ENCODE assay signal across 14 cellular contexts in genomic region chr4:37434469-37434868, GRCh38.
DNase-seq lines count a peak whose midpoint lies in the region; ATAC-seq and TF ChIP-seq lines count a peak whose summit lies in the region.
"Had no signal": no experiment of that assay in that cellular context is flagged by ENCODE, and none has a peak within 500 bp of the region (broad histone marks: within the 10 kb centered on the region; RNA-seq: fewer than 3 reads in every experiment).

No MANE protein-coding gene starts in this region.

- POLR2A ChIA-PET in Panc1 (lab: Charles Lee), result no interaction called here

- intact Hi-C loops in Panc1 (cut with micrococcal nuclease; ENCODE audit: unreplicated experiment), result no loop called here

- no peaks in the 10 kb centered on the region for H3K27me3 ChIP-seq in Panc1 (ENCODE audit: control insufficient read depth, insufficient read depth, low read length)
- H3K27me3 ChIP-seq: vagina had no signal

- in situ Hi-C loops in Panc1 (cut with HindIII; ENCODE audit: low pct_unique_long_range_greater_than_20kb, low sequenced_read_pairs), result no loop called here

- CTCF ChIA-PET in Panc1 (lab: Charles Lee), result interaction anchor here (0.7 kb wide), 1 partner anchor 1224 kb away, joined by 3 read pairs; no protein-coding TSS in a partner anchor

- TF ChIP-seq CTCF in Panc1 (IDR thresholded peaks at IDR 0.05) (peak; percentile 17; the same call in 1 of the 2 replicates), epithelial cell of esophagus (IDR thresholded peaks at IDR 0.05; ENCODE audit: insufficient read depth, low read depth, low read length, missing control alignments) (peak; percentile 37)

- H3K4me3 ChIP-seq in Panc1 (ENCODE audit: low read depth in 2 of 2, low read length in 2 of 2) (no peak overlapping the region), epithelial cell of esophagus (ENCODE audit: low read length) (no peak overlapping the region)
- H3K4me3 ChIP-seq: vagina had no signal

- DNase-seq in NCI-H2227 (lab: John Stamatoyannopoulos, UW; ENCODE audit: unreplicated experiment) (peak; percentile 0), NCI-H2227 treated with DMSO at 0.1 percent for 48 hours (lab: John Stamatoyannopoulos, UW) (no peak), Panc1 (ENCODE audit: low read depth, low spot score) (no peak), epithelial cell of esophagus (ENCODE audit: low read depth) (peak; percentile 43), renal cortical epithelial cell (ENCODE audit: low read depth) (peak; percentile 40)
- DNase-seq: activated CD8-positive, alpha-beta T cell treated with anti-CD3 and anti-CD28 coated beads for 36 hours; activated naive CD4-positive, alpha-beta T cell treated with anti-CD3 and anti-CD28 coated beads for 36 hours; KBM-7; naive thymus-derived CD8-positive, alpha-beta T cell; NCI-H187 treated with DMSO at 0.1 percent for 48 hours had no signal

- no peaks in the 10 kb centered on the region for H3K9me3 ChIP-seq in Panc1 (ENCODE audit: control insufficient read depth, insufficient read depth, low read depth, low read length)
- H3K9me3 ChIP-seq: vagina had no signal

- no peaks in the 10 kb centered on the region for H3K36me3 ChIP-seq in Panc1 (ENCODE audit: control insufficient read depth, insufficient read depth, low read length)
- H3K36me3 ChIP-seq: vagina had no signal

- no peak overlapping the region for H3K27ac ChIP-seq in Panc1 (ENCODE audit: low read length)
- H3K27ac ChIP-seq: vagina had no signal

- H3K4me1 ChIP-seq in Panc1 (ENCODE audit: control insufficient read depth, insufficient read depth, low read length), result no peaks in the 10 kb centered on the region

- BruUV-seq in Panc1 (replicated peaks; lab: Mats Ljungman, UMichigan), result no TSS peak

- no peak for ATAC-seq in Panc1
- no peak for ATAC-seq in HG02852 (IDR thresholded peaks at IDR 0.05; ENCODE audit: unreplicated experiment)
- no peak for ATAC-seq in HG03045 (IDR thresholded peaks at IDR 0.05; ENCODE audit: unreplicated experiment)
- no peak for ATAC-seq in GM18868 (IDR thresholded peaks at IDR 0.05; ENCODE audit: unreplicated experiment)
- ATAC-seq: activated CD8-positive, alpha-beta T cell treated with anti-CD3 and anti-CD28 coated beads for 36 hours; naive thymus-derived CD8-positive, alpha-beta T cell had no signal

Comparison
In these comparisons a context has a peak if more than half of its experiments do, and no peak if none do; other contexts are left out.
1. DNase-seq: peak in NCI-H2227 (single experiment), epithelial cell of esophagus (single experiment) and renal cortical epithelial cell (single experiment); none in NCI-H2227 treated with DMSO at 0.1 percent for 48 hours (single experiment) and Panc1 (single experiment).